ENCODE assay signal across 1 cellular context in the genomic region with DNA sequence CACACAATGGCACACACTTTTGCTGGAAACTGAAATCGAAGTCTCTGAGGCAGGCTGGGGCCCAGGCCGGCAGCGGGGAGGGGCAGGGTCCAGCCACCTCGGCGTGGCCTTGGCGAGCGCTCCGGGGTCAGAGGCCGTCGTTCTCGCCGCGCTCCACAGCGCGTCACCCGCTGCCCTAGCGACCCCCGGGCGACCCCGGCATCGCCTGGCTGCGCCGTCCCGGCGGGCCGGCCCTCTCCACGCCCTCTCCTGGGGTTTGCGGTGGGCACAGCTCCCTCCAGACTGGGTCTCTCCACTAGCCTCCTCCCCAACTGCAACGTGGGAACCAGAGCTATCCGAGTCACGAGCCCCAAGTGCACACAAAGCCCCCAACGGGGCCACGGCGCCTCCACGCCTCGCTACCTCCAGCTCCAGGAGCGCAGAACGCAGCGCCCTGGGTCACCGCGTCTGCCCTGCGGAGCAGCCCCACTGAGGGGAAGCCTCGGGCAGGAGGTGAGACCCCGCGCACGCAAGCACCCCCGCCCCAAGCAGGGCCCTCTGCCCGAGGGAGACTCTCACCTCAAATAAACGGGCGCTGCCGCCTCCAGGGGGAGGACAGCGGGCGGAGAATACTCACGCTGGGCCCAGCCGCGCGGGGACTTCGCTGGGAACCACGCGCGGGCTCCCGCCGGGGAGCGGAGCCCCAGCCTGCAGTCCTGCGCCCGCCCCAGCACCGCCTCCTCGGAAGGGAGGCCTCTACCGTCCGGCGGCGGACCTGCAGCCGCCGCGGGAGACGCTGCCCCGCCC.
A peak's percentile ranks its signal among the peaks of the same experiment; 100 is the strongest.
TF ChIP-seq lines count a peak whose summit lies in the region.

No MANE protein-coding gene starts in this region.

TF ChIP-seq in HepG2, 621 proteins besides CTCF, POLR2A, EP300 and RAD21 (continued from another document and continues in another):
- TF ChIP-seq, protein P1, sequence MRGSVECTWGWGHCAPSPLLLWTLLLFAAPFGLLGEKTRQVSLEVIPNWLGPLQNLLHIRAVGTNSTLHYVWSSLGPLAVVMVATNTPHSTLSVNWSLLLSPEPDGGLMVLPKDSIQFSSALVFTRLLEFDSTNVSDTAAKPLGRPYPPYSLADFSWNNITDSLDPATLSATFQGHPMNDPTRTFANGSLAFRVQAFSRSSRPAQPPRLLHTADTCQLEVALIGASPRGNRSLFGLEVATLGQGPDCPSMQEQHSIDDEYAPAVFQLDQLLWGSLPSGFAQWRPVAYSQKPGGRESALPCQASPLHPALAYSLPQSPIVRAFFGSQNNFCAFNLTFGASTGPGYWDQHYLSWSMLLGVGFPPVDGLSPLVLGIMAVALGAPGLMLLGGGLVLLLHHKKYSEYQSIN (CRISPR knock-in tag; IDR thresholded peaks at IDR 0.05; ENCODE audit: borderline replicate concordance): no peak
- TF ChIP-seq NFE2L2 (IDR thresholded peaks at IDR 0.05; ENCODE audit: low read length) (no peak), SP5 (CRISPR knock-in tag; IDR thresholded peaks at IDR 0.05; ENCODE audit: borderline replicate concordance, low read depth) (peak; percentile 60; the same call in 1 of the 2 replicates), MTF2 (CRISPR knock-in tag; IDR thresholded peaks at IDR 0.05; ENCODE audit: borderline replicate concordance) (no peak), KAT7 (CRISPR knock-in tag; IDR thresholded peaks at IDR 0.05; ENCODE audit: borderline replicate concordance) (peak; percentile 31; the same call in 1 of the 2 replicates), GATAD1 (CRISPR knock-in tag; IDR thresholded peaks at IDR 0.05) (no peak), ARNT (IDR thresholded peaks at IDR 0.05) (no peak), ZNF382 (CRISPR knock-in tag; IDR thresholded peaks at IDR 0.05; ENCODE audit: borderline replicate concordance) (no peak), NFE2L1 (CRISPR knock-in tag; IDR thresholded peaks at IDR 0.05; ENCODE audit: borderline replicate concordance) (no peak), ZKSCAN1 (IDR thresholded peaks at IDR 0.05; ENCODE audit: low read length) (no peak), ZNF350 (CRISPR knock-in tag; IDR thresholded peaks at IDR 0.05; ENCODE audit: borderline replicate concordance, low read depth) (no peak), ZNF761 (CRISPR knock-in tag; conservative IDR thresholded peaks at IDR 0.05) (0 out of 2 replicates have a peak, but pooled peaks have one; percentile 23), ATF7-NPFF (CRISPR knock-in tag; IDR thresholded peaks at IDR 0.05; ENCODE audit: low read depth) (no peak), SIX4 (CRISPR knock-in tag; IDR thresholded peaks at IDR 0.05) (no peak), FOXK2 (IDR thresholded peaks at IDR 0.05) (no peak), ATM (IDR thresholded peaks at IDR 0.05; ENCODE audit: borderline replicate concordance) (no peak), BCL6 (CRISPR knock-in tag; IDR thresholded peaks at IDR 0.05) (no peak; the same call in 1 of the 2 replicates), ZNF260 (CRISPR knock-in tag; IDR thresholded peaks at IDR 0.05; ENCODE audit: borderline replicate concordance, low read depth) (no peak), HOXA5 (CRISPR knock-in tag; IDR thresholded peaks at IDR 0.05) (no peak; the same call in 1 of the 2 replicates), KAT8 (CRISPR knock-in tag; IDR thresholded peaks at IDR 0.05) (no peak; the same call in 1 of the 2 replicates), ETV5 (CRISPR knock-in tag; IDR thresholded peaks at IDR 0.05; ENCODE audit: borderline replicate concordance) (no peak), SALL1 (CRISPR knock-in tag; IDR thresholded peaks at IDR 0.05) (peak; percentile 66; the same call in 1 of the 2 replicates), KDM6A (CRISPR knock-in tag; IDR thresholded peaks at IDR 0.05; ENCODE audit: low read depth) (no peak), ZNF589 (CRISPR knock-in tag; conservative IDR thresholded peaks at IDR 0.05) (no peak), SNRNP70 (IDR thresholded peaks at IDR 0.05; ENCODE audit: low read depth, low read length) (no peak), ZBTB21 (CRISPR knock-in tag; IDR thresholded peaks at IDR 0.05) (no peak), GZF1 (CRISPR knock-in tag; IDR thresholded peaks at IDR 0.05) (no peak), PLRG1 (conservative IDR thresholded peaks at IDR 0.05) (no peak), ZNF678 (CRISPR knock-in tag; IDR thresholded peaks at IDR 0.05) (no peak), THYN1 (CRISPR knock-in tag; IDR thresholded peaks at IDR 0.05; ENCODE audit: borderline replicate concordance, low read depth) (no peak), ZNF543 (CRISPR knock-in tag; IDR thresholded peaks at IDR 0.05) (no peak), TGIF2 (CRISPR knock-in tag; IDR thresholded peaks at IDR 0.05) (no peak; the same call in 1 of the 2 replicates), ZNF629 (CRISPR knock-in tag; conservative IDR thresholded peaks at IDR 0.05) (no peak), ZNF562 (CRISPR knock-in tag; IDR thresholded peaks at IDR 0.05; ENCODE audit: borderline replicate concordance) (no peak), HNRNPH1 (optimal IDR thresholded peaks at IDR 0.05; ENCODE audit: low read depth, low read length) (no peak), MEIS1 (CRISPR knock-in tag; IDR thresholded peaks at IDR 0.05; ENCODE audit: borderline replicate concordance) (no peak)
- TF ChIP-seq, protein P2, sequence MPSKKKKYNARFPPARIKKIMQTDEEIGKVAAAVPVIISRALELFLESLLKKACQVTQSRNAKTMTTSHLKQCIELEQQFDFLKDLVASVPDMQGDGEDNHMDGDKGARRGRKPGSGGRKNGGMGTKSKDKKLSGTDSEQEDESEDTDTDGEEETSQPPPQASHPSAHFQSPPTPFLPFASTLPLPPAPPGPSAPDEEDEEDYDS (CRISPR knock-in tag; IDR thresholded peaks at IDR 0.05): no peak
- TF ChIP-seq, protein P3, sequence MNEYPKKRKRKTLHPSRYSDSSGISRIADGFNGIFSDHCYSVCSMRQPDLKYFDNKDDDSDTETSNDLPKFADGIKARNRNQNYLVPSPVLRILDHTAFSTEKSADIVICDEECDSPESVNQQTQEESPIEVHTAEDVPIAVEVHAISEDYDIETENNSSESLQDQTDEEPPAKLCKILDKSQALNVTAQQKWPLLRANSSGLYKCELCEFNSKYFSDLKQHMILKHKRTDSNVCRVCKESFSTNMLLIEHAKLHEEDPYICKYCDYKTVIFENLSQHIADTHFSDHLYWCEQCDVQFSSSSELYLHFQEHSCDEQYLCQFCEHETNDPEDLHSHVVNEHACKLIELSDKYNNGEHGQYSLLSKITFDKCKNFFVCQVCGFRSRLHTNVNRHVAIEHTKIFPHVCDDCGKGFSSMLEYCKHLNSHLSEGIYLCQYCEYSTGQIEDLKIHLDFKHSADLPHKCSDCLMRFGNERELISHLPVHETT (CRISPR knock-in tag; conservative IDR thresholded peaks at IDR 0.05): no peak
- TF ChIP-seq, protein P4, sequence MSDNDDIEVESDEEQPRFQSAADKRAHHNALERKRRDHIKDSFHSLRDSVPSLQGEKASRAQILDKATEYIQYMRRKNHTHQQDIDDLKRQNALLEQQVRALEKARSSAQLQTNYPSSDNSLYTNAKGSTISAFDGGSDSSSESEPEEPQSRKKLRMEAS (IDR thresholded peaks at IDR 0.05): peak; percentile 43
- TF ChIP-seq, protein P5, sequence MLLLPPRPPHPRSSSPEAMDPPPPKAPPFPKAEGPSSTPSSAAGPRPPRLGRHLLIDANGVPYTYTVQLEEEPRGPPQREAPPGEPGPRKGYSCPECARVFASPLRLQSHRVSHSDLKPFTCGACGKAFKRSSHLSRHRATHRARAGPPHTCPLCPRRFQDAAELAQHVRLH (CRISPR knock-in tag; IDR thresholded peaks at IDR 0.05; ENCODE audit: borderline replicate concordance, low read depth): peak; percentile 55; the same call in 1 of the 2 replicates
- TF ChIP-seq, protein P6, sequence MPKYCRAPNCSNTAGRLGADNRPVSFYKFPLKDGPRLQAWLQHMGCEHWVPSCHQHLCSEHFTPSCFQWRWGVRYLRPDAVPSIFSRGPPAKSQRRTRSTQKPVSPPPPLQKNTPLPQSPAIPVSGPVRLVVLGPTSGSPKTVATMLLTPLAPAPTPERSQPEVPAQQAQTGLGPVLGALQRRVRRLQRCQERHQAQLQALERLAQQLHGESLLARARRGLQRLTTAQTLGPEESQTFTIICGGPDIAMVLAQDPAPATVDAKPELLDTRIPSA (CRISPR knock-in tag; IDR thresholded peaks at IDR 0.05; ENCODE audit: borderline replicate concordance): 0 out of 2 replicates have a peak, but pooled peaks have one; percentile 28
- TF ChIP-seq, protein P7, sequence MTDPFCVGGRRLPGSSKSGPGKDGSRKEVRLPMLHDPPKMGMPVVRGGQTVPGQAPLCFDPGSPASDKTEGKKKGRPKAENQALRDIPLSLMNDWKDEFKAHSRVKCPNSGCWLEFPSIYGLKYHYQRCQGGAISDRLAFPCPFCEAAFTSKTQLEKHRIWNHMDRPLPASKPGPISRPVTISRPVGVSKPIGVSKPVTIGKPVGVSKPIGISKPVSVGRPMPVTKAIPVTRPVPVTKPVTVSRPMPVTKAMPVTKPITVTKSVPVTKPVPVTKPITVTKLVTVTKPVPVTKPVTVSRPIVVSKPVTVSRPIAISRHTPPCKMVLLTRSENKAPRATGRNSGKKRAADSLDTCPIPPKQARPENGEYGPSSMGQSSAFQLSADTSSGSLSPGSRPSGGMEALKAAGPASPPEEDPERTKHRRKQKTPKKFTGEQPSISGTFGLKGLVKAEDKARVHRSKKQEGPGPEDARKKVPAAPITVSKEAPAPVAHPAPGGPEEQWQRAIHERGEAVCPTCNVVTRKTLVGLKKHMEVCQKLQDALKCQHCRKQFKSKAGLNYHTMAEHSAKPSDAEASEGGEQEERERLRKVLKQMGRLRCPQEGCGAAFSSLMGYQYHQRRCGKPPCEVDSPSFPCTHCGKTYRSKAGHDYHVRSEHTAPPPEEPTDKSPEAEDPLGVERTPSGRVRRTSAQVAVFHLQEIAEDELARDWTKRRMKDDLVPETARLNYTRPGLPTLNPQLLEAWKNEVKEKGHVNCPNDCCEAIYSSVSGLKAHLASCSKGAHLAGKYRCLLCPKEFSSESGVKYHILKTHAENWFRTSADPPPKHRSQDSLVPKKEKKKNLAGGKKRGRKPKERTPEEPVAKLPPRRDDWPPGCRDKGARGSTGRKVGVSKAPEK (CRISPR knock-in tag; IDR thresholded peaks at IDR 0.05; ENCODE audit: borderline replicate concordance): 0 out of 2 replicates have a peak, but pooled peaks have one; percentile 25
- TF ChIP-seq, protein P8, sequence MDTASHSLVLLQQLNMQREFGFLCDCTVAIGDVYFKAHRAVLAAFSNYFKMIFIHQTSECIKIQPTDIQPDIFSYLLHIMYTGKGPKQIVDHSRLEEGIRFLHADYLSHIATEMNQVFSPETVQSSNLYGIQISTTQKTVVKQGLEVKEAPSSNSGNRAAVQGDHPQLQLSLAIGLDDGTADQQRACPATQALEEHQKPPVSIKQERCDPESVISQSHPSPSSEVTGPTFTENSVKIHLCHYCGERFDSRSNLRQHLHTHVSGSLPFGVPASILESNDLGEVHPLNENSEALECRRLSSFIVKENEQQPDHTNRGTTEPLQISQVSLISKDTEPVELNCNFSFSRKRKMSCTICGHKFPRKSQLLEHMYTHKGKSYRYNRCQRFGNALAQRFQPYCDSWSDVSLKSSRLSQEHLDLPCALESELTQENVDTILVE (CRISPR knock-in tag; IDR thresholded peaks at IDR 0.05): no peak
- TF ChIP-seq, protein P9, sequence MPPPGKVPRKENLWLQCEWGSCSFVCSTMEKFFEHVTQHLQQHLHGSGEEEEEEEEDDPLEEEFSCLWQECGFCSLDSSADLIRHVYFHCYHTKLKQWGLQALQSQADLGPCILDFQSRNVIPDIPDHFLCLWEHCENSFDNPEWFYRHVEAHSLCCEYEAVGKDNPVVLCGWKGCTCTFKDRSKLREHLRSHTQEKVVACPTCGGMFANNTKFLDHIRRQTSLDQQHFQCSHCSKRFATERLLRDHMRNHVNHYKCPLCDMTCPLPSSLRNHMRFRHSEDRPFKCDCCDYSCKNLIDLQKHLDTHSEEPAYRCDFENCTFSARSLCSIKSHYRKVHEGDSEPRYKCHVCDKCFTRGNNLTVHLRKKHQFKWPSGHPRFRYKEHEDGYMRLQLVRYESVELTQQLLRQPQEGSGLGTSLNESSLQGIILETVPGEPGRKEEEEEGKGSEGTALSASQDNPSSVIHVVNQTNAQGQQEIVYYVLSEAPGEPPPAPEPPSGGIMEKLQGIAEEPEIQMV (CRISPR knock-in tag; IDR thresholded peaks at IDR 0.05; ENCODE audit: low read depth): no peak; the same call in 1 of the 2 replicates
- TF ChIP-seq, protein P10, sequence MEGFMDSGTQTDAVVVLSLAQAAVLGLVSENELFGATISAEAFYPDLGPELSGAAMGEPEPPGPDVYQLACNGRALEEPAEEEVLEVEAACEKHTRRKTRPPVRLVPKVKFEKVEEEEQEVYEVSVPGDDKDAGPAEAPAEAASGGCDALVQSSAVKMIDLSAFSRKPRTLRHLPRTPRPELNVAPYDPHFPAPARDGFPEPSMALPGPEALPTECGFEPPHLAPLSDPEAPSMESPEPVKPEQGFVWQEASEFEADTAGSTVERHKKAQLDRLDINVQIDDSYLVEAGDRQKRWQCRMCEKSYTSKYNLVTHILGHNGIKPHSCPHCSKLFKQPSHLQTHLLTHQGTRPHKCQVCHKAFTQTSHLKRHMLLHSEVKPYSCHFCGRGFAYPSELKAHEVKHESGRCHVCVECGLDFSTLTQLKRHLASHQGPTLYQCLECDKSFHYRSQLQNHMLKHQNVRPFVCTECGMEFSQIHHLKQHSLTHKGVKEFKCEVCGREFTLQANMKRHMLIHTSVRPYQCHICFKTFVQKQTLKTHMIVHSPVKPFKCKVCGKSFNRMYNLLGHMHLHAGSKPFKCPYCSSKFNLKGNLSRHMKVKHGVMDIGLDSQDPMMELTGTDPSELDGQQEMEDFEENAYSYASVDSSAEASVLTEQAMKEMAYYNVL (CRISPR knock-in tag; IDR thresholded peaks at IDR 0.05; ENCODE audit: borderline replicate concordance): no peak
- TF ChIP-seq, protein P11, sequence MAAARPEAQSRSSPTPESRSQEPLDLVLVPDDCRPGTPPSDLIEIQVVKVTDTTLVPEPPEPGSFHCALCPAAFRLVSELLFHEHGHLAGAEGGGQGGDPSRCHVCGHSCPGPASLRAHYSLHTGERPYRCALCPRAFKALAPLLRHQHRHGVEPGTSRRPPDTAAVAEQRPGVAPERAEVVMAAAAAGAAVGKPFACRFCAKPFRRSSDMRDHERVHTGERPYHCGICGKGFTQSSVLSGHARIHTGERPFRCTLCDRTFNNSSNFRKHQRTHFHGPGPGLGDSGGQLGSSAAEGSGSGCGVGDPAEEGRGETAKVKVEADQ (CRISPR knock-in tag; IDR thresholded peaks at IDR 0.05; ENCODE audit: borderline replicate concordance): peak; percentile 45; the same call in 1 of the 2 replicates
- TF ChIP-seq, protein P12, sequence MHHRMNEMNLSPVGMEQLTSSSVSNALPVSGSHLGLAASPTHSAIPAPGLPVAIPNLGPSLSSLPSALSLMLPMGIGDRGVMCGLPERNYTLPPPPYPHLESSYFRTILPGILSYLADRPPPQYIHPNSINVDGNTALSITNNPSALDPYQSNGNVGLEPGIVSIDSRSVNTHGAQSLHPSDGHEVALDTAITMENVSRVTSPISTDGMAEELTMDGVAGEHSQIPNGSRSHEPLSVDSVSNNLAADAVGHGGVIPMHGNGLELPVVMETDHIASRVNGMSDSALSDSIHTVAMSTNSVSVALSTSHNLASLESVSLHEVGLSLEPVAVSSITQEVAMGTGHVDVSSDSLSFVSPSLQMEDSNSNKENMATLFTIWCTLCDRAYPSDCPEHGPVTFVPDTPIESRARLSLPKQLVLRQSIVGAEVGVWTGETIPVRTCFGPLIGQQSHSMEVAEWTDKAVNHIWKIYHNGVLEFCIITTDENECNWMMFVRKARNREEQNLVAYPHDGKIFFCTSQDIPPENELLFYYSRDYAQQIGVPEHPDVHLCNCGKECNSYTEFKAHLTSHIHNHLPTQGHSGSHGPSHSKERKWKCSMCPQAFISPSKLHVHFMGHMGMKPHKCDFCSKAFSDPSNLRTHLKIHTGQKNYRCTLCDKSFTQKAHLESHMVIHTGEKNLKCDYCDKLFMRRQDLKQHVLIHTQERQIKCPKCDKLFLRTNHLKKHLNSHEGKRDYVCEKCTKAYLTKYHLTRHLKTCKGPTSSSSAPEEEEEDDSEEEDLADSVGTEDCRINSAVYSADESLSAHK (CRISPR knock-in tag; IDR thresholded peaks at IDR 0.05; ENCODE audit: borderline replicate concordance): no peak
